ENCODE assay signal across 26 cellular contexts in genomic region chr7:91692800-91693199, GRCh38.
DNase-seq lines count a peak whose midpoint lies in the region; FAIRE-seq and TF ChIP-seq lines count a peak whose summit lies in the region.
"Had no signal": no experiment of that assay in that cellular context is flagged by ENCODE, and none has a peak within 500 bp of the region (broad histone marks: within the 10 kb centered on the region; RNA-seq: fewer than 3 reads in every experiment).

No MANE protein-coding gene starts in this region.

- no peak overlapping the region for H3K56ac ChIP-seq in mesendoderm (ENCODE audit: low read length)

- no peak overlapping the region for H3K18ac ChIP-seq in mesendoderm (ENCODE audit: low read length)

- peak overlapping the region; percentile 21 for H3K9ac ChIP-seq in SK-N-MC (ENCODE audit: insufficient read length)
- no peak overlapping the region for H3K9ac ChIP-seq in iPS-20b (ENCODE audit: low read depth, low read length)
- H3K9ac ChIP-seq in mesendoderm (ENCODE audit: low read length): no peak overlapping the region

- H3K27me3 ChIP-seq in iPS-20b (ENCODE audit: insufficient read depth, low read length) (no peaks in the 10 kb centered on the region), mesendoderm (ENCODE audit: insufficient read depth, low read length, poor library complexity) (no peaks in the 10 kb centered on the region), tibial artery (no peaks in the 10 kb centered on the region)
- H3K27me3 ChIP-seq: BE2C, dorsolateral prefrontal cortex, esophagus squamous epithelium, MG63 had no signal

- intact Hi-C loops in tibial artery (cut with DNase I; ENCODE audit: low total_unique reads): no loop called here

- no peak overlapping the region for H2BK120ac ChIP-seq in mesendoderm (ENCODE audit: low read depth, low read length)

- no peak for TF ChIP-seq CTCF in tibial artery (IDR thresholded peaks at IDR 0.05)

- H3K36me3 ChIP-seq in SK-N-MC (ENCODE audit: insufficient read depth, low read length): no peaks in the 10 kb centered on the region
- no peaks in the 10 kb centered on the region for H3K36me3 ChIP-seq in iPS-20b (ENCODE audit: insufficient read depth, low read depth, low read length)
- no peaks in the 10 kb centered on the region for H3K36me3 ChIP-seq in mesendoderm (ENCODE audit: control insufficient read depth, insufficient read depth, low read length)
- H3K36me3 ChIP-seq in tibial artery: no peaks in the 10 kb centered on the region
- H3K36me3 ChIP-seq: BE2C, esophagus squamous epithelium, MG63 had no signal

- H4K5ac ChIP-seq in mesendoderm (ENCODE audit: low read length): no peak overlapping the region

- no peaks in the 10 kb centered on the region for H3K79me1 ChIP-seq in mesendoderm (ENCODE audit: low read length)

- H2BK5ac ChIP-seq in mesendoderm (ENCODE audit: low read length): no peak overlapping the region

- peaks cover 18% of the 10 kb centered on the region for H3K4me1 ChIP-seq in iPS-20b (ENCODE audit: insufficient read depth, low read length)
- H3K4me1 ChIP-seq in mesendoderm (ENCODE audit: control insufficient read depth, low read depth, low read length): no peaks in the 10 kb centered on the region
- H3K4me1 ChIP-seq in tibial artery: peaks cover 0 to 13% (median 5%) of the 10 kb centered on the region in 4 donors
- H3K4me1 ChIP-seq: BE2C, Caco-2 had no signal

- H3K79me2 ChIP-seq in mesendoderm (ENCODE audit: control insufficient read depth, insufficient read depth, low read length): no peaks in the 10 kb centered on the region

- WGBS in mesendoderm (ENCODE audit: extremely low coverage, insufficient coverage, low lambda C conversion rate): no CpG with 5 or more reads among the region's 3 CpGs

- no peak for DNase-seq in SK-N-MC (ENCODE audit: low read depth, low spot score)
- DNase-seq in mesendoderm: no peak
- no peak for DNase-seq in NCI-H1092 (lab: John Stamatoyannopoulos, UW)
- DNase-seq in tibial artery: no peak
- DNase-seq in NCI-H1694 (lab: John Stamatoyannopoulos, UW): no peak
- DNase-seq: activated CD4-positive, CD25-positive, alpha-beta regulatory T cell treated with anti-CD3 and anti-CD28 coated beads, Interleukin-2, amount 50 U/mL, for 72 hours; activated CD8-positive, alpha-beta memory T cell treated with anti-CD3 and anti-CD28 coated beads for 24 hours; activated T-cell treated with anti-CD3 and anti-CD28 coated beads, Interleukin-2, amount 50 U/mL, for 48 hours; BE2C; Caco-2; dorsolateral prefrontal cortex; esophagus squamous epithelium; hypothalamus; kidney; mesenchymal stem cell; MG63; natural killer cell; NCI-H146; stimulated activated CD4-positive, alpha-beta T cell treated with anti-CD3 and anti-CD28 coated beads, Interleukin-2, amount 100 ng/mL, for 48 hours; stimulated activated naive CD8-positive, alpha-beta T cell treated with anti-CD3 and anti-CD28 coated beads, Interleukin-15, amount 100 ng/mL, for 72 hours had no signal

- H3K27ac ChIP-seq in SK-N-MC (no peak overlapping the region), iPS-20b (ENCODE audit: low read length) (no peak overlapping the region), mesendoderm (ENCODE audit: low read depth, low read length) (no peak overlapping the region), tibial artery (no peak overlapping the region)
- H3K27ac ChIP-seq: esophagus squamous epithelium, HL-60 had no signal

- no peak overlapping the region for H3K4me2 ChIP-seq in mesendoderm (ENCODE audit: low read length)

- no peak overlapping the region for H2BK15ac ChIP-seq in mesendoderm (replicated peaks; ENCODE audit: low read depth)

- no peak overlapping the region for H3K4ac ChIP-seq in mesendoderm (ENCODE audit: low read depth, low read length)

- no peak overlapping the region for H3K23ac ChIP-seq in mesendoderm (ENCODE audit: low read length)

- no peak overlapping the region for H4K8ac ChIP-seq in mesendoderm (ENCODE audit: low read depth, low read length)

- no peak overlapping the region for H2AK5ac ChIP-seq in mesendoderm (ENCODE audit: low read length)

- H3K4me3 ChIP-seq in SK-N-MC (no peak overlapping the region), iPS-20b (ENCODE audit: low read length) (peak overlapping the region; percentile 33; the same call in 1 of the 2 replicates), mesendoderm (ENCODE audit: low read length) (no peak overlapping the region), tibial artery (no peak overlapping the region)
- H3K4me3 ChIP-seq: dorsolateral prefrontal cortex, esophagus squamous epithelium, MG63, skin epidermis had no signal

- FAIRE-seq in endometrium (lab: Jason Lieb, UNC): peak; percentile 98
- FAIRE-seq: GM18507, H54, kidney had no signal

- H3K9me3 ChIP-seq in SK-N-MC (ENCODE audit: low read depth, low read length): no peaks in the 10 kb centered on the region
- H3K9me3 ChIP-seq in iPS-20b (ENCODE audit: insufficient read depth, low read depth, low read length): no peaks in the 10 kb centered on the region
- H3K9me3 ChIP-seq in tibial artery: no peaks in the 10 kb centered on the region
- H3K9me3 ChIP-seq: BE2C, Caco-2, esophagus squamous epithelium, MG63 had no signal
